ENCODE assay signal across 1 cellular context in the genomic region with DNA sequence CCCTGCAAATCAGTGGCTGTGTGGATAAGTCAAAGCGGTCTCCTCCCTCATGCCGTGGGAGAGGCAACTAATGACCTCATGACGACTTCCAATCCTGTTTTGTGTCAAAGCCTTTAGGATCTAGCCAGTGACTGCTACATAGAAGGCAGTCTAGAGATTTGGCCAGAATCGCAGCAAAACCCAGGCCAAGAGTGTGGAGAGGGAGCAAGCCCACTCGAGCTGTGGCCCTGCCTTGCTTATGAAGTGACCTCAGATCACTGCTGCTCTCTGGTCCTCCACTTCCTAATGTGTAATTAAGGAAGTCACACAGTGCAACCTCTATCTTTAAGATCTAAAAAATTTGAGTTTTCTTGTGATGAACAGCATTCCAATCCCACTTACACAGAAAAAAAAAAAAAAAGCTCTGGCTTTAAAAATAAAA.
A peak's percentile ranks its signal among the peaks of the same experiment; 100 is the strongest.
TF ChIP-seq lines count a peak whose summit lies in the region.

No MANE protein-coding gene starts in this region.

TF ChIP-seq in SK-N-SH, 30 proteins besides CTCF, POLR2A, EP300 and RAD21 (continued from another document):
- TF ChIP-seq IRF3 (IDR thresholded peaks at IDR 0.05; ENCODE audit: low read depth, low read length), result no peak
- no peak for TF ChIP-seq GABPA (IDR thresholded peaks at IDR 0.05; ENCODE audit: low read depth)
- no peak for TF ChIP-seq MEF2A (IDR thresholded peaks at IDR 0.05; ENCODE audit: borderline replicate concordance, low read depth)
- no peak for TF ChIP-seq MXI1 (IDR thresholded peaks at IDR 0.05; ENCODE audit: low read depth, low read length)
- TF ChIP-seq CHD2 (IDR thresholded peaks at IDR 0.05; ENCODE audit: low read length, partially characterized antibody), result no peak
- TF ChIP-seq POLR2AphosphoS5 (IDR thresholded peaks at IDR 0.05; ENCODE audit: low read depth, low read length), result no peak
- peak; percentile 57; the same call in 1 of the 2 replicates for TF ChIP-seq TEAD4 (IDR thresholded peaks at IDR 0.05; ENCODE audit: borderline replicate concordance, insufficient read depth)
- no peak for TF ChIP-seq USF1 (IDR thresholded peaks at IDR 0.05; ENCODE audit: borderline replicate concordance, low read depth)
- peak; percentile 34; the same call in 1 of the 2 replicates for TF ChIP-seq NFIC (IDR thresholded peaks at IDR 0.05; ENCODE audit: borderline replicate concordance)
- no peak for TF ChIP-seq ELF1 (IDR thresholded peaks at IDR 0.05)
- no peak for TF ChIP-seq SIN3A (IDR thresholded peaks at IDR 0.05; ENCODE audit: borderline replicate concordance, low read depth, low read length)
- TF ChIP-seq YY1 (IDR thresholded peaks at IDR 0.05; ENCODE audit: low read depth), result no peak
- TF ChIP-seq EZH2phosphoT487 (IDR thresholded peaks at IDR 0.05; ENCODE audit: borderline replicate concordance, low read depth), result no peak
- no peak for TF ChIP-seq USF2 (IDR thresholded peaks at IDR 0.05; ENCODE audit: borderline replicate concordance, low read depth, low read length)
- no peak; the same call in 1 of the 2 replicates for TF ChIP-seq FOXM1 (IDR thresholded peaks at IDR 0.05; ENCODE audit: low read depth)
- no peak for TF ChIP-seq FOSL2 (IDR thresholded peaks at IDR 0.05; ENCODE audit: borderline replicate concordance, low read depth)
- TF ChIP-seq SMC3 (IDR thresholded peaks at IDR 0.05; ENCODE audit: low read depth, low read length), result no peak
- no peak for TF ChIP-seq RFX5 (IDR thresholded peaks at IDR 0.05; ENCODE audit: low read length)
- no peak for TF ChIP-seq RCOR1 (IDR thresholded peaks at IDR 0.05; ENCODE audit: low read length)
- no peak for TF ChIP-seq NRF1 (IDR thresholded peaks at IDR 0.05; ENCODE audit: low read depth, low read length)
- no peak for TF ChIP-seq ZBTB33 (IDR thresholded peaks at IDR 0.05; ENCODE audit: borderline replicate concordance, low read depth)
- TF ChIP-seq GATA2 (CRISPR knock-in tag; IDR thresholded peaks at IDR 0.05), result no peak
- peak; percentile 74 for TF ChIP-seq RXRA (IDR thresholded peaks at IDR 0.05; ENCODE audit: borderline replicate concordance, low read depth)
- no peak for TF ChIP-seq REST (IDR thresholded peaks at IDR 0.05; ENCODE audit: low read depth, low read length)
- TF ChIP-seq JUND (IDR thresholded peaks at IDR 0.05), result peak; percentile 56
TF ChIP-seq in SK-N-SH: peak in this region for 7.
